In the genomic region with DNA sequence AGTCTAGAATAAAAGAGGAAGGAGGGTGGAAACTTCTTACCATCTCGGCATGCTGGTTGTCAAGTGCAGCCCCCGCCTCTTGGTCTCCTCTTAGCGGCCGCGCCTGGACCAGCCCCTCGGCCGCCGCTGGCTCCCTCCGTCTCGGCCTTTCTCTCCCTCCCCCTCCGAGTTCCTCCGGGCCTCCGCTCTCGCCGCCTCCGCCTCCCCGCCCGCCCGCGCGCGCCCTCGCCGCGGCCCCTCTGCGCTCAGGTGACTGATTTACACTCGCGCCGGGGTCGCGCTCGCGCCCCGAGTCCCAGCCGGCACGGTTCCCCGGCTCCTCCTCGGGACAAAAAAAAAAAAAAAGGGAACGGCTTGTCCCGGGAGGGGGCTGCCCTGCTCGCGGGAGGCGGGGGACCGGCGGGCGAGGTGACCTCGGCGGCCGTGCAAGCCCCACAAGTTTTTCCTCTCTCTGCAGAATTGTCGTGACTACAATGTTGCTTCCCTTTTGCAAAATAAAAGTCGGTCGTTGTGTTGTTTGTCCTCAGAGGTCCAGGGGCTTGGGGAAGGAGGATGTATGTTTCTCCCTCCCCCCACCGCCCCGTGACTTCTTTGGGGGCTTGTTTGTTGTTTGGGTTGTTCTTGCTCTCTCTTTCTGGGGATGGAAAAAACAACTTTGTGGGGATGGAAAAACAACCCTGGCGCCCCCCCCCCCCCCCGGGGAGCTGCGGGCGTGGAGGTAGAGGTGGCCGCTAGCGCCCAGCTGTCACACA, we compare ENCODE assay signal across 9 cellular contexts. TPM values are rescaled to one million over a fixed set of nuclear protein-coding genes. Genes with fewer than 3 reads are reported as not detected.
A peak's percentile ranks its signal among the peaks of the same experiment; 100 is the strongest.
DNase-seq lines count a peak whose midpoint lies in the region; ATAC-seq, FAIRE-seq and TF ChIP-seq lines count a peak whose summit lies in the region.
"Had no signal": no experiment of that assay in that cellular context is flagged by ENCODE, and none has a peak within 500 bp of the region (broad histone marks: within the 10 kb centered on the region; RNA-seq: fewer than 3 reads in every experiment).

A gene with protein sequence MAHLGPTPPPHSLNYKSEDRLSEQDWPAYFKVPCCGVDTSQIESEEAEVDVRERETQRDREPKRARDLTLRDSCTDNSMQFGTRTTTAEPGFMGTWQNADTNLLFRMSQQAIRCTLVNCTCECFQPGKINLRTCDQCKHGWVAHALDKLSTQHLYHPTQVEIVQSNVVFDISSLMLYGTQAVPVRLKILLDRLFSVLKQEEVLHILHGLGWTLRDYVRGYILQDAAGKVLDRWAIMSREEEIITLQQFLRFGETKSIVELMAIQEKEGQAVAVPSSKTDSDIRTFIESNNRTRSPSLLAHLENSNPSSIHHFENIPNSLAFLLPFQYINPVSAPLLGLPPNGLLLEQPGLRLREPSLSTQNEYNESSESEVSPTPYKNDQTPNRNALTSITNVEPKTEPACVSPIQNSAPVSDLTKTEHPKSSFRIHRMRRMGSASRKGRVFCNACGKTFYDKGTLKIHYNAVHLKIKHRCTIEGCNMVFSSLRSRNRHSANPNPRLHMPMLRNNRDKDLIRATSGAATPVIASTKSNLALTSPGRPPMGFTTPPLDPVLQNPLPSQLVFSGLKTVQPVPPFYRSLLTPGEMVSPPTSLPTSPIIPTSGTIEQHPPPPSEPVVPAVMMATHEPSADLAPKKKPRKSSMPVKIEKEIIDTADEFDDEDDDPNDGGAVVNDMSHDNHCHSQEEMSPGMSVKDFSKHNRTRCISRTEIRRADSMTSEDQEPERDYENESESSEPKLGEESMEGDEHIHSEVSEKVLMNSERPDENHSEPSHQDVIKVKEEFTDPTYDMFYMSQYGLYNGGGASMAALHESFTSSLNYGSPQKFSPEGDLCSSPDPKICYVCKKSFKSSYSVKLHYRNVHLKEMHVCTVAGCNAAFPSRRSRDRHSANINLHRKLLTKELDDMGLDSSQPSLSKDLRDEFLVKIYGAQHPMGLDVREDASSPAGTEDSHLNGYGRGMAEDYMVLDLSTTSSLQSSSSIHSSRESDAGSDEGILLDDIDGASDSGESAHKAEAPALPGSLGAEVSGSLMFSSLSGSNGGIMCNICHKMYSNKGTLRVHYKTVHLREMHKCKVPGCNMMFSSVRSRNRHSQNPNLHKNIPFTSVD (minus strand): TSS at position 65 of the 752 bp plus-strand sequence. CDS start 22 bp downstream, at position 43.

- peak within 1 kb of the TSS; percentile 88 to 97 for H3K4me3 Mint-ChIP-seq in CD14-positive monocyte
- peak within 1 kb of the TSS; percentile 83 for H3K4me3 Mint-ChIP-seq in activated naive CD8-positive, alpha-beta T cell

- WGBS in pancreas, 2 donors: 1 to 2% methylated on average over 47 to 60 of the region's 60 CpGs

- H3K27me3 ChIP-seq in HUES6 (ENCODE audit: control insufficient read depth, insufficient read depth, low read length): peaks cover 18% of the 10 kb centered on the region
- H3K27me3 ChIP-seq in pancreas: peaks cover 0 to 7% (median 0%) of the 10 kb centered on the region in 4 donors

- H3K9me3 Mint-ChIP-seq in CD14-positive monocyte: peaks cover 0 to 17% (median 5%) of the 10 kb centered on the region in 7 donors
- H3K9me3 Mint-ChIP-seq in activated naive CD8-positive, alpha-beta T cell (ENCODE audit: low read depth): no peaks in the 10 kb centered on the region

- H3K9ac ChIP-seq in HUES6 (ENCODE audit: low read length): peak within 1 kb of the TSS; percentile 80

- peaks cover 20% of the 10 kb centered on the region for H3K4me1 Mint-ChIP-seq in CD14-positive monocyte
- H3K4me1 Mint-ChIP-seq in activated naive CD8-positive, alpha-beta T cell (ENCODE audit: low read depth): peaks cover 11% of the 10 kb centered on the region

- H3K4me3 ChIP-seq in HUES6 (ENCODE audit: low read depth, low read length): peak within 1 kb of the TSS; percentile 93
- H3K4me3 ChIP-seq in pancreas: peak within 1 kb of the TSS; percentile 29 to 59 (median 40)
- H3K4me3 ChIP-seq: K562 had no signal

- no peaks in the 10 kb centered on the region for H3K36me3 ChIP-seq in HUES6 (ENCODE audit: control insufficient read depth, insufficient read depth, low read length)
- no peaks in the 10 kb centered on the region for H3K36me3 ChIP-seq in pancreas

- H3K27ac ChIP-seq in HUES6 (ENCODE audit: low read depth, low read length): peak within 1 kb of the TSS; percentile 65
- peak within 1 kb of the TSS in 2 of 4 donors; percentile 44 to 66 for H3K27ac ChIP-seq in pancreas

- DNase-seq in CD14-positive monocyte (ENCODE audit: low spot score) (no peak), left cardiac atrium (peak; percentile 61), pancreas (peak in 3 of 6 donors; percentile 31 to 65 (median 55)), A172 (ENCODE audit: low spot score) (no peak), NCI-H187 treated with DMSO at 0.1 percent for 48 hours (lab: John Stamatoyannopoulos, UW) (no peak)

- peaks cover 39% of the 10 kb centered on the region for H3K4me1 ChIP-seq in HUES6 (ENCODE audit: control insufficient read depth, insufficient read depth, low read length)
- H3K4me1 ChIP-seq in pancreas: no peaks in the 10 kb centered on the region

- no peaks in the 10 kb centered on the region for H3K9me3 ChIP-seq in HUES6 (ENCODE audit: control insufficient read depth, insufficient read depth, low read depth, low read length)
- H3K9me3 ChIP-seq in pancreas: no peaks in the 10 kb centered on the region

- TF ChIP-seq CTCF in CD14-positive monocyte (IDR thresholded peaks at IDR 0.05) (no peak), pancreas (IDR thresholded peaks at IDR 0.05) (no peak)

- intact Hi-C loops in CD14-positive monocyte (cut with micrococcal nuclease) (no loop called here), left cardiac atrium (cut with DNase I) (no loop called here), pancreas (cut with DNase I) (no loop called here)

- H3K27ac Mint-ChIP-seq in CD14-positive monocyte: peak within 1 kb of the TSS in 2 of 7 donors; percentile 62 to 66
- H3K27ac Mint-ChIP-seq in activated naive CD8-positive, alpha-beta T cell: no peak within 1 kb of the TSS

- H3K27me3 Mint-ChIP-seq in CD14-positive monocyte (ENCODE audit: low read depth in 3 of 3): peaks cover 73 to 78% (median 78%) of the 10 kb centered on the region in 3 donors
- peaks cover 25% of the 10 kb centered on the region for H3K27me3 Mint-ChIP-seq in activated naive CD8-positive, alpha-beta T cell

- no peak for FAIRE-seq in pancreas (lab: Jason Lieb, UNC)
- FAIRE-seq: K562 had no signal

- peak; percentile 73 to 77 for ATAC-seq in left cardiac atrium
- peak; percentile 46 to 67 (median 56) for ATAC-seq in pancreas
- ATAC-seq in HG03139 (IDR thresholded peaks at IDR 0.05; ENCODE audit: unreplicated experiment): no peak
- ATAC-seq: K562 had no signal

- H3K36me3 Mint-ChIP-seq in CD14-positive monocyte: peaks cover 0 to 4% of the 10 kb centered on the region in 2 donors
- no peaks in the 10 kb centered on the region for H3K36me3 Mint-ChIP-seq in activated naive CD8-positive, alpha-beta T cell

RNA-seq across cellular contexts. Expression of the gene that starts here (rescaled TPM):
- polyA plus RNA-seq in CD14-positive monocyte: under 1 TPM in 1 of 2 donors, not detected in 1; 0.01 TPM
- total RNA-seq in left cardiac atrium: 10 to 100 TPM; 55.1 to 100.0 TPM
- total RNA-seq in pancreas: 1 to 10 TPM in 4 of 6 donors, under 1 TPM in 2; 0.56 to 7.6 (median 2.4) TPM
- under 1 TPM; 0.28 to 0.42 TPM for polyA plus RNA-seq in pancreas
- total RNA-seq in A172 (2014; rRNA removed; shearing (Covaris generic)): 9.9 and 10.9 TPM in 2 replicates
- total RNA-seq: K562 had no signal
- polyA plus RNA-seq: K562 had no signal
